In the genomic region with DNA sequence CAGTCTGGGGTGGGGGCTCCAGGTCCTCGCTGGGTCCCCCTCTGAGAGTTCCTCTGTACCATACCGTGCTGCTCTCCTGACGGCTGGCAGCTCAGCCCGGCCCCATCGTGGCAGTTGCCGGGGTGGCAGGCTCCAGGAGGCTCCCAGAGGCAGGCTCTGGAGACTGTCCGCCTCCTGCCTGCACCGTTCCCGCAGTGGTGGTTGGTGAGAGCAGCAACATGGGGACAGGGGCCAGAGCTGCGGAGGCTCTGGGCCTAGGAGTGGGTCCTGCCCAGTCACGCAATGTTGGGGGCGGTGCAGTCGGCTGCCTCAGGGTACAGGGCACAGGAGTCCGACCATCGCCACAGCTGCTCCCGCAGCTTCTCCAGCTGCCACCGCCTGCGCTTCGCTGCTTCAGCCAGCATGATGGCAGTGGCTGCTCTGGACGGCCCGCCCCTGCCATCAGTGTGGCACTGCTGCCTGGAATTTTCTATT, we compare ENCODE assay signal across 1 cellular context.
TF ChIP-seq lines count a peak whose summit lies in the region.

No MANE protein-coding gene starts in this region.

TF ChIP-seq in WTC11, 78 proteins besides CTCF, POLR2A, EP300 and RAD21 (continued from another document):
- TF ChIP-seq ATF6 (CRISPR knock-in tag; IDR thresholded peaks at IDR 0.05) (no peak), ZNF425 (CRISPR knock-in tag; conservative IDR thresholded peaks at IDR 0.05) (no peak), TEAD4 (CRISPR knock-in tag; IDR thresholded peaks at IDR 0.05) (no peak), USF2 (CRISPR knock-in tag; IDR thresholded peaks at IDR 0.05) (no peak), ZNF532 (CRISPR knock-in tag; IDR thresholded peaks at IDR 0.05; ENCODE audit: borderline replicate concordance) (no peak), E2F5 (CRISPR knock-in tag; IDR thresholded peaks at IDR 0.05) (no peak), ZNF263 (CRISPR knock-in tag; IDR thresholded peaks at IDR 0.05; ENCODE audit: low read depth) (no peak), CBFB (CRISPR knock-in tag; IDR thresholded peaks at IDR 0.05; ENCODE audit: low read depth) (no peak), TEAD1 (CRISPR knock-in tag; IDR thresholded peaks at IDR 0.05) (no peak)
- TF ChIP-seq, protein P1, sequence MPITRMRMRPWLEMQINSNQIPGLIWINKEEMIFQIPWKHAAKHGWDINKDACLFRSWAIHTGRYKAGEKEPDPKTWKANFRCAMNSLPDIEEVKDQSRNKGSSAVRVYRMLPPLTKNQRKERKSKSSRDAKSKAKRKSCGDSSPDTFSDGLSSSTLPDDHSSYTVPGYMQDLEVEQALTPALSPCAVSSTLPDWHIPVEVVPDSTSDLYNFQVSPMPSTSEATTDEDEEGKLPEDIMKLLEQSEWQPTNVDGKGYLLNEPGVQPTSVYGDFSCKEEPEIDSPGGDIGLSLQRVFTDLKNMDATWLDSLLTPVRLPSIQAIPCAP (CRISPR knock-in tag; IDR thresholded peaks at IDR 0.05), result no peak
TF ChIP-seq in WTC11: peak in this region for 0.
